ENCODE assay signal across 1 cellular context in the genomic region with DNA sequence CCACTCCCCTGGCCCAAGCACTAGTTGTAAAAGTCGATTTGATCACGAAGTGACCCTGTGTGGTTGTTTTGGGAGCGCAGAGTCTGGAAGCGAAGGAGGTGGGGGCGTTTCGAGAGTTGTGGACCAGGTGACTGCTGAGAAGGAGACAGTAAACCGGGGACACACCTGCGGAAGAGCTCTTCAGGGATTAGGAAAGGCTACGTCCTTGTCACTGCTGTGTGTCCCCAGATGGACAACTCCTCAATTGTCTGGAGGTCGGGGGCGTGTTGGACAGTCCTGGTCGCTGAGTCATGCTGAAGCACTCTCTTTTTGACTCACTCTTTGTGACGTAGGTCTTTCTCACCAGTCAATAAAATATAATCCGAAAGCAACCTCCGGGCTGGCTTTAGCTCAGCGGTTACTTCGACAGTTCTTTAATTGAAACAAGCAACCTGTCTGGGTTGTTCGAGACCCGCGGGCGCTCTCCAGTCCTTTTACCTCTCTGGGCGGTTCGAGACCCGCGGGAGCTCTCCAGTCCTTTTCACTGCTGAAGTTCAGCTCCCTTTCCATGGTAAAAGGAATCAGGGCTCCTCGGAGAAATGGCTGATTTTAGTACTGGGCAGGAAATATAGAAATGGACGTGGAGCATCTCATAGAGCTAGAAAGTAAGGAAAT.
A peak's percentile ranks its signal among the peaks of the same experiment; 100 is the strongest.
TF ChIP-seq lines count a peak whose summit lies in the region.

No MANE protein-coding gene starts in this region.

TF ChIP-seq in HEK293, 187 proteins besides CTCF, POLR2A, EP300 and RAD21 (continued from another document and continues in another):
- TF ChIP-seq, protein P1, sequence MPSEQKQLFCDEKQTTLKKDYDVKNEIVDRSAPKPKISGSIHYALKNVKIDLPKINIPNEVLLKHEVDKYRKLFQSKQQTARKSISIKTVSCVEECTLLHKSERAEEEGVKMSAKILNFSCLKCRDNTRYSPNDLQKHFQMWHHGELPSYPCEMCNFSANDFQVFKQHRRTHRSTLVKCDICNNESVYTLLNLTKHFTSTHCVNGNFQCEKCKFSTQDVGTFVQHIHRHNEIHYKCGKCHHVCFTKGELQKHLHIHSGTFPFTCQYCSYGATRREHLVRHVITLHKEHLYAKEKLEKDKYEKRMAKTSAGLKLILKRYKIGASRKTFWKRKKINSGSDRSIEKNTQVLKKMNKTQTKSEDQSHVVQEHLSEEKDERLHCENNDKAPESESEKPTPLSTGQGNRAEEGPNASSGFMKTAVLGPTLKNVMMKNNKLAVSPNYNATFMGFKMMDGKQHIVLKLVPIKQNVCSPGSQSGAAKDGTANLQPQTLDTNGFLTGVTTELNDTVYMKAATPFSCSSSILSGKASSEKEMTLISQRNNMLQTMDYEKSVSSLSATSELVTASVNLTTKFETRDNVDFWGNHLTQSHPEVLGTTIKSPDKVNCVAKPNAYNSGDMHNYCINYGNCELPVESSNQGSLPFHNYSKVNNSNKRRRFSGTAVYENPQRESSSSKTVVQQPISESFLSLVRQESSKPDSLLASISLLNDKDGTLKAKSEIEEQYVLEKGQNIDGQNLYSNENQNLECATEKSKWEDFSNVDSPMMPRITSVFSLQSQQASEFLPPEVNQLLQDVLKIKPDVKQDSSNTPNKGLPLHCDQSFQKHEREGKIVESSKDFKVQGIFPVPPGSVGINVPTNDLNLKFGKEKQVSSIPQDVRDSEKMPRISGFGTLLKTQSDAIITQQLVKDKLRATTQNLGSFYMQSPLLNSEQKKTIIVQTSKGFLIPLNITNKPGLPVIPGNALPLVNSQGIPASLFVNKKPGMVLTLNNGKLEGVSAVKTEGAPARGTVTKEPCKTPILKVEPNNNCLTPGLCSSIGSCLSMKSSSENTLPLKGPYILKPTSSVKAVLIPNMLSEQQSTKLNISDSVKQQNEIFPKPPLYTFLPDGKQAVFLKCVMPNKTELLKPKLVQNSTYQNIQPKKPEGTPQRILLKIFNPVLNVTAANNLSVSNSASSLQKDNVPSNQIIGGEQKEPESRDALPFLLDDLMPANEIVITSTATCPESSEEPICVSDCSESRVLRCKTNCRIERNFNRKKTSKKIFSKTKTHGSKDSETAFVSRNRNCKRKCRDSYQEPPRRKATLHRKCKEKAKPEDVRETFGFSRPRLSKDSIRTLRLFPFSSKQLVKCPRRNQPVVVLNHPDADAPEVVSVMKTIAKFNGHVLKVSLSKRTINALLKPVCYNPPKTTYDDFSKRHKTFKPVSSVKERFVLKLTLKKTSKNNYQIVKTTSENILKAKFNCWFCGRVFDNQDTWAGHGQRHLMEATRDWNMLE (tag by site-specific recombination; conservative IDR thresholded peaks at IDR 0.05; ENCODE audit: low read depth) = peak; percentile 10; the same call in 1 of the 2 replicates
- TF ChIP-seq ZNF174 (tag by site-specific recombination; IDR thresholded peaks at IDR 0.05) (no peak), OSR2 (tag by site-specific recombination; IDR thresholded peaks at IDR 0.05) (peak; percentile 45; the same call in 1 of the 2 replicates), ZNF560 (tag by site-specific recombination; IDR thresholded peaks at IDR 0.05; ENCODE audit: borderline replicate concordance) (no peak), ZNF350 (tag by site-specific recombination; IDR thresholded peaks at IDR 0.05) (no peak), GFI1B (tag by site-specific recombination; IDR thresholded peaks at IDR 0.05) (no peak), ZNF138 (tag by site-specific recombination; IDR thresholded peaks at IDR 0.05; ENCODE audit: borderline replicate concordance) (no peak), WT1 (tag by site-specific recombination; IDR thresholded peaks at IDR 0.05) (peak; percentile 75), ZNF677 (tag by site-specific recombination; IDR thresholded peaks at IDR 0.05) (no peak), SP3 (tag by site-specific recombination; IDR thresholded peaks at IDR 0.05) (peak; percentile 56), ZNF621 (tag by site-specific recombination; IDR thresholded peaks at IDR 0.05) (no peak), KLF1 (tag by site-specific recombination; IDR thresholded peaks at IDR 0.05) (peak; percentile 32; the same call in 1 of the 2 replicates), OVOL3 (tag by site-specific recombination; IDR thresholded peaks at IDR 0.05) (no peak), FEZF1 (tag by site-specific recombination; IDR thresholded peaks at IDR 0.05) (peak; percentile 30; the same call in 1 of the 2 replicates), SP2 (tag by site-specific recombination; IDR thresholded peaks at IDR 0.05) (peak; percentile 46), GLI4 (tag by site-specific recombination; IDR thresholded peaks at IDR 0.05) (no peak), ZNF302 (tag by site-specific recombination; IDR thresholded peaks at IDR 0.05; ENCODE audit: low read depth) (no peak), ZNF785 (tag by site-specific recombination; IDR thresholded peaks at IDR 0.05) (no peak), ZNF223 (tag by site-specific recombination; IDR thresholded peaks at IDR 0.05) (no peak), ZNF701 (tag by site-specific recombination; IDR thresholded peaks at IDR 0.05) (no peak), ZNF335 (tag by site-specific recombination; conservative IDR thresholded peaks at IDR 0.05) (peak; percentile 64), ZNF391 (tag by site-specific recombination; IDR thresholded peaks at IDR 0.05; ENCODE audit: borderline replicate concordance, low read depth) (peak; percentile 94), ZNF654 (tag by site-specific recombination; IDR thresholded peaks at IDR 0.05; ENCODE audit: low read depth) (0 out of 2 replicates have a peak, but pooled peaks have one; percentile 2), ZNF37A (tag by site-specific recombination; IDR thresholded peaks at IDR 0.05) (no peak), ZNF658 (tag by site-specific recombination; IDR thresholded peaks at IDR 0.05) (no peak)
- TF ChIP-seq, protein P2, sequence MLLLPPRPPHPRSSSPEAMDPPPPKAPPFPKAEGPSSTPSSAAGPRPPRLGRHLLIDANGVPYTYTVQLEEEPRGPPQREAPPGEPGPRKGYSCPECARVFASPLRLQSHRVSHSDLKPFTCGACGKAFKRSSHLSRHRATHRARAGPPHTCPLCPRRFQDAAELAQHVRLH (tag by site-specific recombination; IDR thresholded peaks at IDR 0.05) = peak; percentile 83; the same call in 1 of the 2 replicates
- TF ChIP-seq, protein P3, sequence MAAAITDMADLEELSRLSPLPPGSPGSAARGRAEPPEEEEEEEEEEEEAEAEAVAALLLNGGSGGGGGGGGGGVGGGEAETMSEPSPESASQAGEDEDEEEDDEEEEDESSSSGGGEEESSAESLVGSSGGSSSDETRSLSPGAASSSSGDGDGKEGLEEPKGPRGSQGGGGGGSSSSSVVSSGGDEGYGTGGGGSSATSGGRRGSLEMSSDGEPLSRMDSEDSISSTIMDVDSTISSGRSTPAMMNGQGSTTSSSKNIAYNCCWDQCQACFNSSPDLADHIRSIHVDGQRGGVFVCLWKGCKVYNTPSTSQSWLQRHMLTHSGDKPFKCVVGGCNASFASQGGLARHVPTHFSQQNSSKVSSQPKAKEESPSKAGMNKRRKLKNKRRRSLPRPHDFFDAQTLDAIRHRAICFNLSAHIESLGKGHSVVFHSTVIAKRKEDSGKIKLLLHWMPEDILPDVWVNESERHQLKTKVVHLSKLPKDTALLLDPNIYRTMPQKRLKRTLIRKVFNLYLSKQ (tag by site-specific recombination; IDR thresholded peaks at IDR 0.05; ENCODE audit: borderline replicate concordance) = no peak
- TF ChIP-seq, protein P4, sequence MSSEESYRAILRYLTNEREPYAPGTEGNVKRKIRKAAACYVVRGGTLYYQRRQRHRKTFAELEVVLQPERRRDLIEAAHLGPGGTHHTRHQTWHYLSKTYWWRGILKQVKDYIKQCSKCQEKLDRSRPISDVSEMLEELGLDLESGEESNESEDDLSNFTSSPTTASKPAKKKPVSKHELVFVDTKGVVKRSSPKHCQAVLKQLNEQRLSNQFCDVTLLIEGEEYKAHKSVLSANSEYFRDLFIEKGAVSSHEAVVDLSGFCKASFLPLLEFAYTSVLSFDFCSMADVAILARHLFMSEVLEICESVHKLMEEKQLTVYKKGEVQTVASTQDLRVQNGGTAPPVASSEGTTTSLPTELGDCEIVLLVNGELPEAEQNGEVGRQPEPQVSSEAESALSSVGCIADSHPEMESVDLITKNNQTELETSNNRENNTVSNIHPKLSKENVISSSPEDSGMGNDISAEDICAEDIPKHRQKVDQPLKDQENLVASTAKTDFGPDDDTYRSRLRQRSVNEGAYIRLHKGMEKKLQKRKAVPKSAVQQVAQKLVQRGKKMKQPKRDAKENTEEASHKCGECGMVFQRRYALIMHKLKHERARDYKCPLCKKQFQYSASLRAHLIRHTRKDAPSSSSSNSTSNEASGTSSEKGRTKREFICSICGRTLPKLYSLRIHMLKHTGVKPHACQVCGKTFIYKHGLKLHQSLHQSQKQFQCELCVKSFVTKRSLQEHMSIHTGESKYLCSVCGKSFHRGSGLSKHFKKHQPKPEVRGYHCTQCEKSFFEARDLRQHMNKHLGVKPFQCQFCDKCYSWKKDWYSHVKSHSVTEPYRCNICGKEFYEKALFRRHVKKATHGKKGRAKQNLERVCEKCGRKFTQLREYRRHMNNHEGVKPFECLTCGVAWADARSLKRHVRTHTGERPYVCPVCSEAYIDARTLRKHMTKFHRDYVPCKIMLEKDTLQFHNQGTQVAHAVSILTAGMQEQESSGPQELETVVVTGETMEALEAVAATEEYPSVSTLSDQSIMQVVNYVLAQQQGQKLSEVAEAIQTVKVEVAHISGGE (tag by site-specific recombination; conservative IDR thresholded peaks at IDR 0.05; ENCODE audit: low read depth) = no peak; the same call in 1 of the 2 replicates
- TF ChIP-seq, protein P5, sequence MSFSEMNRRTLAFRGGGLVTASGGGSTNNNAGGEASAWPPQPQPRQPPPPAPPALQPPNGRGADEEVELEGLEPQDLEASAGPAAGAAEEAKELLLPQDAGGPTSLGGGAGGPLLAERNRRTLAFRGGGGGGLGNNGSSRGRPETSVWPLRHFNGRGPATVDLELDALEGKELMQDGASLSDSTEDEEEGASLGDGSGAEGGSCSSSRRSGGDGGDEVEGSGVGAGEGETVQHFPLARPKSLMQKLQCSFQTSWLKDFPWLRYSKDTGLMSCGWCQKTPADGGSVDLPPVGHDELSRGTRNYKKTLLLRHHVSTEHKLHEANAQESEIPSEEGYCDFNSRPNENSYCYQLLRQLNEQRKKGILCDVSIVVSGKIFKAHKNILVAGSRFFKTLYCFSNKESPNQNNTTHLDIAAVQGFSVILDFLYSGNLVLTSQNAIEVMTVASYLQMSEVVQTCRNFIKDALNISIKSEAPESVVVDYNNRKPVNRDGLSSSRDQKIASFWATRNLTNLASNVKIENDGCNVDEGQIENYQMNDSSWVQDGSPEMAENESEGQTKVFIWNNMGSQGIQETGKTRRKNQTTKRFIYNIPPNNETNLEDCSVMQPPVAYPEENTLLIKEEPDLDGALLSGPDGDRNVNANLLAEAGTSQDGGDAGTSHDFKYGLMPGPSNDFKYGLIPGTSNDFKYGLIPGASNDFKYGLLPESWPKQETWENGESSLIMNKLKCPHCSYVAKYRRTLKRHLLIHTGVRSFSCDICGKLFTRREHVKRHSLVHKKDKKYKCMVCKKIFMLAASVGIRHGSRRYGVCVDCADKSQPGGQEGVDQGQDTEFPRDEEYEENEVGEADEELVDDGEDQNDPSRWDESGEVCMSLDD (tag by site-specific recombination; IDR thresholded peaks at IDR 0.05) = no peak
- TF ChIP-seq, protein P6, sequence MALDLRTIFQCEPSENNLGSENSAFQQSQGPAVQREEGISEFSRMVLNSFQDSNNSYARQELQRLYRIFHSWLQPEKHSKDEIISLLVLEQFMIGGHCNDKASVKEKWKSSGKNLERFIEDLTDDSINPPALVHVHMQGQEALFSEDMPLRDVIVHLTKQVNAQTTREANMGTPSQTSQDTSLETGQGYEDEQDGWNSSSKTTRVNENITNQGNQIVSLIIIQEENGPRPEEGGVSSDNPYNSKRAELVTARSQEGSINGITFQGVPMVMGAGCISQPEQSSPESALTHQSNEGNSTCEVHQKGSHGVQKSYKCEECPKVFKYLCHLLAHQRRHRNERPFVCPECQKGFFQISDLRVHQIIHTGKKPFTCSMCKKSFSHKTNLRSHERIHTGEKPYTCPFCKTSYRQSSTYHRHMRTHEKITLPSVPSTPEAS (tag by site-specific recombination; IDR thresholded peaks at IDR 0.05) = peak; percentile 56
- TF ChIP-seq, protein P7, sequence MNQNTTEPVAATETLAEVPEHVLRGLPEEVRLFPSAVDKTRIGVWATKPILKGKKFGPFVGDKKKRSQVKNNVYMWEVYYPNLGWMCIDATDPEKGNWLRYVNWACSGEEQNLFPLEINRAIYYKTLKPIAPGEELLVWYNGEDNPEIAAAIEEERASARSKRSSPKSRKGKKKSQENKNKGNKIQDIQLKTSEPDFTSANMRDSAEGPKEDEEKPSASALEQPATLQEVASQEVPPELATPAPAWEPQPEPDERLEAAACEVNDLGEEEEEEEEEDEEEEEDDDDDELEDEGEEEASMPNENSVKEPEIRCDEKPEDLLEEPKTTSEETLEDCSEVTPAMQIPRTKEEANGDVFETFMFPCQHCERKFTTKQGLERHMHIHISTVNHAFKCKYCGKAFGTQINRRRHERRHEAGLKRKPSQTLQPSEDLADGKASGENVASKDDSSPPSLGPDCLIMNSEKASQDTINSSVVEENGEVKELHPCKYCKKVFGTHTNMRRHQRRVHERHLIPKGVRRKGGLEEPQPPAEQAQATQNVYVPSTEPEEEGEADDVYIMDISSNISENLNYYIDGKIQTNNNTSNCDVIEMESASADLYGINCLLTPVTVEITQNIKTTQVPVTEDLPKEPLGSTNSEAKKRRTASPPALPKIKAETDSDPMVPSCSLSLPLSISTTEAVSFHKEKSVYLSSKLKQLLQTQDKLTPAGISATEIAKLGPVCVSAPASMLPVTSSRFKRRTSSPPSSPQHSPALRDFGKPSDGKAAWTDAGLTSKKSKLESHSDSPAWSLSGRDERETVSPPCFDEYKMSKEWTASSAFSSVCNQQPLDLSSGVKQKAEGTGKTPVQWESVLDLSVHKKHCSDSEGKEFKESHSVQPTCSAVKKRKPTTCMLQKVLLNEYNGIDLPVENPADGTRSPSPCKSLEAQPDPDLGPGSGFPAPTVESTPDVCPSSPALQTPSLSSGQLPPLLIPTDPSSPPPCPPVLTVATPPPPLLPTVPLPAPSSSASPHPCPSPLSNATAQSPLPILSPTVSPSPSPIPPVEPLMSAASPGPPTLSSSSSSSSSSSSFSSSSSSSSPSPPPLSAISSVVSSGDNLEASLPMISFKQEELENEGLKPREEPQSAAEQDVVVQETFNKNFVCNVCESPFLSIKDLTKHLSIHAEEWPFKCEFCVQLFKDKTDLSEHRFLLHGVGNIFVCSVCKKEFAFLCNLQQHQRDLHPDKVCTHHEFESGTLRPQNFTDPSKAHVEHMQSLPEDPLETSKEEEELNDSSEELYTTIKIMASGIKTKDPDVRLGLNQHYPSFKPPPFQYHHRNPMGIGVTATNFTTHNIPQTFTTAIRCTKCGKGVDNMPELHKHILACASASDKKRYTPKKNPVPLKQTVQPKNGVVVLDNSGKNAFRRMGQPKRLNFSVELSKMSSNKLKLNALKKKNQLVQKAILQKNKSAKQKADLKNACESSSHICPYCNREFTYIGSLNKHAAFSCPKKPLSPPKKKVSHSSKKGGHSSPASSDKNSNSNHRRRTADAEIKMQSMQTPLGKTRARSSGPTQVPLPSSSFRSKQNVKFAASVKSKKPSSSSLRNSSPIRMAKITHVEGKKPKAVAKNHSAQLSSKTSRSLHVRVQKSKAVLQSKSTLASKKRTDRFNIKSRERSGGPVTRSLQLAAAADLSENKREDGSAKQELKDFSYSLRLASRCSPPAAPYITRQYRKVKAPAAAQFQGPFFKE (tag by site-specific recombination; IDR thresholded peaks at IDR 0.05; ENCODE audit: borderline replicate concordance) = no peak
- TF ChIP-seq, protein P8, sequence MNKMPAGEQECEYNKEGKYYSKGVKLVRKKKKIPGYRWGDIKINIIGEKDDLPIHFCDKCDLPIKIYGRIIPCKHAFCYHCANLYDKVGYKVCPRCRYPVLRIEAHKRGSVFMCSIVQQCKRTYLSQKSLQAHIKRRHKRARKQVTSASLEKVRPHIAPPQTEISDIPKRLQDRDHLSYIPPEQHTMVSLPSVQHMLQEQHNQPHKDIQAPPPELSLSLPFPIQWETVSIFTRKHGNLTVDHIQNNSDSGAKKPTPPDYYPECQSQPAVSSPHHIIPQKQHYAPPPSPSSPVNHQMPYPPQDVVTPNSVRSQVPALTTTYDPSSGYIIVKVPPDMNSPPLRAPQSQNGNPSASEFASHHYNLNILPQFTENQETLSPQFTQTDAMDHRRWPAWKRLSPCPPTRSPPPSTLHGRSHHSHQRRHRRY (tag by site-specific recombination; IDR thresholded peaks at IDR 0.05) = no peak
